Comparison of ENCODE assay signal across 21 cellular contexts in the genomic region with DNA sequence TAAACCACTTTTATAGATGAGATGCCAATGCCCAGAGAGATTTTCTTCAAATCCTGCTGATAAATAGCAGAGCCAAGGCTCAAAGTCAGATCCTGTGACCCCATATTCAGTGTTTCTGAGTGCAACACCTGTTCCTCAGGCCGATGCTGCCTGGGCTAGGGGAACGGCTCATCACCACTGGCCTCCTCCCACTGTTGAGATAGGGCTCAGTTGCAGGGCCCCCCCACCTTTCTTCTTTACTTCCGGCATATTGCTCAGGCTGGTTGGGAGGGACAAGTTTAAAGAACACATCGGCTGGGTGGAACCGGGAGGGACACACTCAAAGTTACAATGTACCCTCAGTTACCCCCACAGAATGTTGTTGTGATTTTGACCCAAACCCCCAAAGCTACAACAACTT.
"Had no signal": no experiment of that assay in that cellular context is flagged by ENCODE, and none has a peak within 500 bp of the region (broad histone marks: within the 10 kb centered on the region; RNA-seq: fewer than 3 reads in every experiment).

No MANE protein-coding gene starts in this region.

- H3K27ac Mint-ChIP-seq: activated CD4-positive, alpha-beta T cell treated with anti-CD3 and anti-CD28 coated beads, Interleukin-2, amount 10 ng/mL, durations not matched to agents 7 days and 5 days; activated naive CD4-positive, alpha-beta T cell treated with anti-CD3 and anti-CD28 coated beads, Interleukin-2, amount 50 U/mL, for 72 hours; activated T-helper 2 cell treated with anti-CD3 and anti-CD28 coated beads, Interferon-gamma antibody, Interleukin-2, Interleukin-4, amounts not matched to agents 10 μg/mL and 5 μg/mL and 100 μg/mL, durations not matched to agents 14 hours and 24 hours and 36 hours; memory B cell; natural killer cell treated with Interleukin-12 subunit alpha and Interleukin-12 subunit beta and Interleukin-15 and Interleukin-18, amount 100 ng/mL, for 72 hours; stimulated activated naive B cell treated with anti-CD40 and anti-IgM and Interleukin-4, amounts not matched to agents 10 μg/mL and 1 μg/mL and 100 μg/mL, for 72 hours; T-helper 17 cell had no signal

- FAIRE-seq: colon, endothelial cell of umbilical vein had no signal

- DNase-seq: activated CD4-positive, alpha-beta T cell treated with anti-CD3 and anti-CD28 coated beads, Interleukin-2, amount 10 ng/mL, durations not matched to agents 7 days and 5 days; activated CD4-positive, CD25-positive, alpha-beta regulatory T cell; amygdala; body of pancreas; caudate nucleus; foreskin fibroblast; glutamatergic neuron; kidney glomerular epithelial cell; left ventricle myocardium superior; retina; stimulated activated CD4-positive, alpha-beta T cell treated with anti-CD3 and anti-CD28 coated beads, Interleukin-2, amount 100 ng/mL, for 48 hours; stimulated activated naive B cell treated with anti-CD40 and anti-IgM and Interleukin-4, amounts not matched to agents 10 μg/mL and 1 μg/mL and 100 μg/mL, for 72 hours; substantia nigra; T-helper 17 cell; trophoblast cell had no signal

- H3K4me3 Mint-ChIP-seq: activated CD4-positive, alpha-beta T cell treated with anti-CD3 and anti-CD28 coated beads, Interleukin-2, amount 10 ng/mL, durations not matched to agents 7 days and 5 days; memory B cell; natural killer cell treated with Interleukin-12 subunit alpha and Interleukin-12 subunit beta and Interleukin-15 and Interleukin-18, amount 100 ng/mL, for 72 hours; stimulated activated naive B cell treated with anti-CD40 and anti-IgM and Interleukin-4, amounts not matched to agents 10 μg/mL and 1 μg/mL and 100 μg/mL, for 72 hours; T-helper 17 cell had no signal

- H3K27me3 Mint-ChIP-seq: memory B cell; natural killer cell treated with Interleukin-12 subunit alpha and Interleukin-12 subunit beta and Interleukin-15 and Interleukin-18, amount 100 ng/mL, for 72 hours; T-helper 17 cell had no signal

- H3K36me3 Mint-ChIP-seq: memory B cell; natural killer cell treated with Interleukin-12 subunit alpha and Interleukin-12 subunit beta and Interleukin-15 and Interleukin-18, amount 100 ng/mL, for 72 hours had no signal

- H3K9me3 Mint-ChIP-seq: activated CD4-positive, alpha-beta T cell treated with anti-CD3 and anti-CD28 coated beads, Interleukin-2, amount 10 ng/mL, durations not matched to agents 7 days and 5 days; activated T-helper 2 cell treated with anti-CD3 and anti-CD28 coated beads, Interferon-gamma antibody, Interleukin-2, Interleukin-4, amounts not matched to agents 10 μg/mL and 5 μg/mL and 100 μg/mL, durations not matched to agents 14 hours and 24 hours and 36 hours; stimulated activated naive B cell treated with anti-CD40 and anti-IgM and Interleukin-4, amounts not matched to agents 10 μg/mL and 1 μg/mL and 100 μg/mL, for 72 hours had no signal

- ATAC-seq: activated naive CD4-positive, alpha-beta T cell treated with anti-CD3 and anti-CD28 coated beads, Interleukin-2, amount 50 U/mL, for 72 hours; body of pancreas; left ventricle myocardium superior; natural killer cell treated with Interleukin-12 subunit alpha and Interleukin-12 subunit beta and Interleukin-15 and Interleukin-18, amount 100 ng/mL, for 72 hours; stimulated activated naive B cell treated with anti-CD40 and anti-IgM and Interleukin-4, amounts not matched to agents 10 μg/mL and 1 μg/mL and 100 μg/mL, for 72 hours; T-helper 17 cell had no signal
